22 cellular contexts compared by ENCODE assay signal in genomic region chr2:23713352-23713751, GRCh38.
"Had no signal": no experiment of that assay in that cellular context is flagged by ENCODE, and none has a peak within 500 bp of the region (broad histone marks: within the 10 kb centered on the region; RNA-seq: fewer than 3 reads in every experiment).

No MANE protein-coding gene starts in this region.

- DNase-seq: activated CD4-positive, alpha-beta T cell treated with anti-CD3 and anti-CD28 coated beads, Interleukin-2, amount 10 ng/mL, durations not matched to agents 7 days and 5 days; activated CD8-positive, alpha-beta T cell treated with anti-CD3 and anti-CD28 coated beads, Interleukin-2, amount 10 ng/mL, durations not matched to agents 7 days and 5 days; activated effector memory CD4-positive, alpha-beta T cell treated with Interleukin-2 at 50 U/mL for 16 hours; activated naive CD4-positive, alpha-beta T cell treated with anti-CD3 and anti-CD28 coated beads, Interleukin-2, amount 10 ng/mL, durations not matched to agents 7 days and 5 days; activated naive CD8-positive, alpha-beta T cell treated with anti-CD3 and anti-CD28 coated beads, Interleukin-2, amount 50 U/mL, for 24 hours; activated T-cell treated with anti-CD3 and anti-CD28 coated beads, Interleukin-2, amount 50 U/mL, for 4 hours; cortex of kidney; immature natural killer cell; mucosa of descending colon; naive thymus-derived CD4-positive, alpha-beta T cell; ovary; psoas muscle; right cardiac atrium; T1000; transverse colon had no signal

- H3K27ac Mint-ChIP-seq: activated CD4-positive, alpha-beta T cell treated with anti-CD3 and anti-CD28 coated beads, Interleukin-2, amount 10 ng/mL, durations not matched to agents 7 days and 5 days; activated CD8-positive, alpha-beta T cell treated with anti-CD3 and anti-CD28 coated beads, Interleukin-2, amount 10 ng/mL, durations not matched to agents 7 days and 5 days; activated naive CD4-positive, alpha-beta T cell treated with anti-CD3 and anti-CD28 coated beads, Interleukin-2, amount 10 ng/mL, durations not matched to agents 7 days and 5 days; activated naive CD8-positive, alpha-beta T cell treated with anti-CD3 and anti-CD28 coated beads, Interleukin-2, amount 50 U/mL, for 24 hours; immature natural killer cell; memory B cell; stimulated activated naive CD8-positive, alpha-beta T cell treated with anti-CD3 and anti-CD28 coated beads, Interleukin-15, Interleukin-2, amounts not matched to agents 100 ng/mL and 50 ng/mL, for 24 hours had no signal

- H3K4me3 ChIP-seq: ascending aorta, breast epithelium, mucosa of descending colon, ovary, psoas muscle, skin epidermis, suprapubic skin, transverse colon had no signal

- H3K4me1 Mint-ChIP-seq: activated CD4-positive, alpha-beta T cell treated with anti-CD3 and anti-CD28 coated beads, Interleukin-2, amount 10 ng/mL, durations not matched to agents 7 days and 5 days; activated naive CD4-positive, alpha-beta T cell treated with anti-CD3 and anti-CD28 coated beads, Interleukin-2, amount 10 ng/mL, durations not matched to agents 7 days and 5 days; activated naive CD8-positive, alpha-beta T cell treated with anti-CD3 and anti-CD28 coated beads, Interleukin-2, amount 50 U/mL, for 24 hours; immature natural killer cell had no signal

- H3K27me3 Mint-ChIP-seq: activated CD4-positive, alpha-beta T cell treated with anti-CD3 and anti-CD28 coated beads, Interleukin-2, amount 10 ng/mL, durations not matched to agents 7 days and 5 days; activated naive CD4-positive, alpha-beta T cell treated with anti-CD3 and anti-CD28 coated beads, Interleukin-2, amount 10 ng/mL, durations not matched to agents 7 days and 5 days; activated naive CD8-positive, alpha-beta T cell treated with anti-CD3 and anti-CD28 coated beads, Interleukin-2, amount 50 U/mL, for 24 hours; memory B cell; naive thymus-derived CD4-positive, alpha-beta T cell; stimulated activated naive CD8-positive, alpha-beta T cell treated with anti-CD3 and anti-CD28 coated beads, Interleukin-15, Interleukin-2, amounts not matched to agents 100 ng/mL and 50 ng/mL, for 24 hours had no signal

- H3K9me3 ChIP-seq: ascending aorta, breast epithelium, mucosa of descending colon, ovary, psoas muscle, suprapubic skin, transverse colon had no signal

- ATAC-seq: activated CD8-positive, alpha-beta T cell treated with anti-CD3 and anti-CD28 coated beads, Interleukin-2, amount 10 ng/mL, durations not matched to agents 7 days and 5 days; activated naive CD8-positive, alpha-beta T cell treated with anti-CD3 and anti-CD28 coated beads, Interleukin-2, amount 50 U/mL, for 24 hours; activated T-cell treated with anti-CD3 and anti-CD28 coated beads, Interleukin-2, amount 50 U/mL, for 4 hours; esophagus mucosa; mucosa of descending colon; naive thymus-derived CD4-positive, alpha-beta T cell had no signal

- H3K9me3 Mint-ChIP-seq: activated CD4-positive, alpha-beta T cell treated with anti-CD3 and anti-CD28 coated beads, Interleukin-2, amount 10 ng/mL, durations not matched to agents 7 days and 5 days; activated naive CD4-positive, alpha-beta T cell treated with anti-CD3 and anti-CD28 coated beads, Interleukin-2, amount 10 ng/mL, durations not matched to agents 7 days and 5 days; activated naive CD8-positive, alpha-beta T cell treated with anti-CD3 and anti-CD28 coated beads, Interleukin-2, amount 50 U/mL, for 24 hours; activated T-cell treated with anti-CD3 and anti-CD28 coated beads, Interleukin-2, amount 50 U/mL, for 4 hours; immature natural killer cell; memory B cell; naive thymus-derived CD4-positive, alpha-beta T cell; stimulated activated naive CD8-positive, alpha-beta T cell treated with anti-CD3 and anti-CD28 coated beads, Interleukin-15, Interleukin-2, amounts not matched to agents 100 ng/mL and 50 ng/mL, for 24 hours had no signal

- H3K4me1 ChIP-seq: ascending aorta, breast epithelium, psoas muscle, suprapubic skin, transverse colon had no signal

- H3K4me3 Mint-ChIP-seq: activated CD4-positive, alpha-beta T cell treated with anti-CD3 and anti-CD28 coated beads, Interleukin-2, amount 10 ng/mL, durations not matched to agents 7 days and 5 days; activated CD8-positive, alpha-beta T cell treated with anti-CD3 and anti-CD28 coated beads, Interleukin-2, amount 10 ng/mL, durations not matched to agents 7 days and 5 days; activated naive CD4-positive, alpha-beta T cell treated with anti-CD3 and anti-CD28 coated beads, Interleukin-2, amount 10 ng/mL, durations not matched to agents 7 days and 5 days; activated naive CD8-positive, alpha-beta T cell treated with anti-CD3 and anti-CD28 coated beads, Interleukin-2, amount 50 U/mL, for 24 hours; activated T-cell treated with anti-CD3 and anti-CD28 coated beads, Interleukin-2, amount 50 U/mL, for 4 hours; immature natural killer cell; memory B cell; naive thymus-derived CD4-positive, alpha-beta T cell; stimulated activated naive CD8-positive, alpha-beta T cell treated with anti-CD3 and anti-CD28 coated beads, Interleukin-15, Interleukin-2, amounts not matched to agents 100 ng/mL and 50 ng/mL, for 24 hours had no signal

- H3K27ac ChIP-seq: ascending aorta, breast epithelium, psoas muscle, skin epidermis, suprapubic skin, transverse colon had no signal

- H3K36me3 ChIP-seq: breast epithelium, ovary, transverse colon had no signal
